In the genomic region with DNA sequence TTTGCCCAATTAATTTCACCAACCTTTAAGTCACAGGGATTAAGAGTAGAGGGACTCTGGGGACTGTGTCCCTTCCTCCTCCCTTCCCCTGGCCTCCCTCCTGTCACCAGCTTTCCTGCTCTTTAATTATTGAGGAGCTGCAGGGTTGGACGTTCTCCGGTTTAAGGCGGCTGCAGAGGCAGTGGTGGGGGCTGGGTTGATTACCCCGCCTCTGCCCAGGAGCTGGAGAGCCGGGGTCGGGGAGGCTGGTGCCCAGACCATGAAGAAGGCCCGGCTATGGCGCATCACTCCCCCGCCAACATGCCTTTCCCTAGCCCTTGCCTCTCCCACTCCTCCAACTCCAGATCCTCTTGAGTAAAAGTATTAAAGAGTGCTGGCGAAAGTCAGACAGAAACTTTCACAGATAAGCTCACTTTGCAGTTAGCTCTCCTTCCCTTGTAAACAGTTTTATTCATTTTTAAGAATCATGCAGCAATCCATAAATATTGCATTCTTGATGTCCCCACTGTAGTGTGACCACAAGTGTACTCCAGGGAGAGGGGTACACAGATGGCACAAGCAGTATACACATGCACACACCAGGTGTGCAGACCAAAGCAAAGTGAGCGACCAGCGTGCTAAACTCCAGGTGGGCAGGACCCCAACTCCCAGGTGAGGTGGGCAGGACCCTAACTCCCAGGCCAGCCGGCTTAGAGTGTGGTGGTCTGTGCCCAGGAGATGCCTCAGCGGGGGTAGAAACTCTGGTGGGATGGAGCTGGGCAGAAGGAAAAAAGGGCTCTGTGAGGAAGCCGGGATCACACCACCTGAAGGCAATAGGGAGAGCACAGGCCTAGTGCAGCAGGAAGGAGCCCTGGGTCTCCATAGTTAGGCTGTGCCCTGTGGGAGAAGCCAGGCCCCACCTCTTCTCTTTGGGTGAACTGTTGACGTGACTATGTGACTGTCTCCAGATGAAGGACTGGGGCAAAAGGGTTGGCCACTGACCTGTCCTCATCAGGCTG, we compare ENCODE assay signal across 1 cellular context.
TF ChIP-seq lines count a peak whose summit lies in the region.

No MANE protein-coding gene starts in this region.

TF ChIP-seq in HCT116, 20 proteins besides CTCF, POLR2A, EP300 and RAD21:
- no peak for TF ChIP-seq SIN3A (IDR thresholded peaks at IDR 0.05; ENCODE audit: low read depth)
- TF ChIP-seq SRF (IDR thresholded peaks at IDR 0.05; ENCODE audit: low read depth): no peak
- TF ChIP-seq EZH2phosphoT487 (IDR thresholded peaks at IDR 0.05; ENCODE audit: borderline replicate concordance): no peak
- no peak for TF ChIP-seq ZNF274 (IDR thresholded peaks at IDR 0.05; ENCODE audit: low read depth, low read length)
- no peak for TF ChIP-seq SP1 (IDR thresholded peaks at IDR 0.05; ENCODE audit: low read depth)
- no peak for TF ChIP-seq EZH2 (IDR thresholded peaks at IDR 0.05)
- TF ChIP-seq, protein P1, sequence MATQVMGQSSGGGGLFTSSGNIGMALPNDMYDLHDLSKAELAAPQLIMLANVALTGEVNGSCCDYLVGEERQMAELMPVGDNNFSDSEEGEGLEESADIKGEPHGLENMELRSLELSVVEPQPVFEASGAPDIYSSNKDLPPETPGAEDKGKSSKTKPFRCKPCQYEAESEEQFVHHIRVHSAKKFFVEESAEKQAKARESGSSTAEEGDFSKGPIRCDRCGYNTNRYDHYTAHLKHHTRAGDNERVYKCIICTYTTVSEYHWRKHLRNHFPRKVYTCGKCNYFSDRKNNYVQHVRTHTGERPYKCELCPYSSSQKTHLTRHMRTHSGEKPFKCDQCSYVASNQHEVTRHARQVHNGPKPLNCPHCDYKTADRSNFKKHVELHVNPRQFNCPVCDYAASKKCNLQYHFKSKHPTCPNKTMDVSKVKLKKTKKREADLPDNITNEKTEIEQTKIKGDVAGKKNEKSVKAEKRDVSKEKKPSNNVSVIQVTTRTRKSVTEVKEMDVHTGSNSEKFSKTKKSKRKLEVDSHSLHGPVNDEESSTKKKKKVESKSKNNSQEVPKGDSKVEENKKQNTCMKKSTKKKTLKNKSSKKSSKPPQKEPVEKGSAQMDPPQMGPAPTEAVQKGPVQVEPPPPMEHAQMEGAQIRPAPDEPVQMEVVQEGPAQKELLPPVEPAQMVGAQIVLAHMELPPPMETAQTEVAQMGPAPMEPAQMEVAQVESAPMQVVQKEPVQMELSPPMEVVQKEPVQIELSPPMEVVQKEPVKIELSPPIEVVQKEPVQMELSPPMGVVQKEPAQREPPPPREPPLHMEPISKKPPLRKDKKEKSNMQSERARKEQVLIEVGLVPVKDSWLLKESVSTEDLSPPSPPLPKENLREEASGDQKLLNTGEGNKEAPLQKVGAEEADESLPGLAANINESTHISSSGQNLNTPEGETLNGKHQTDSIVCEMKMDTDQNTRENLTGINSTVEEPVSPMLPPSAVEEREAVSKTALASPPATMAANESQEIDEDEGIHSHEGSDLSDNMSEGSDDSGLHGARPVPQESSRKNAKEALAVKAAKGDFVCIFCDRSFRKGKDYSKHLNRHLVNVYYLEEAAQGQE (IDR thresholded peaks at IDR 0.05; ENCODE audit: low read depth): no peak
- TF ChIP-seq EGR1 (IDR thresholded peaks at IDR 0.05; ENCODE audit: low read depth): no peak
- TF ChIP-seq ZFX (IDR thresholded peaks at IDR 0.05): no peak
- TF ChIP-seq, protein P2, sequence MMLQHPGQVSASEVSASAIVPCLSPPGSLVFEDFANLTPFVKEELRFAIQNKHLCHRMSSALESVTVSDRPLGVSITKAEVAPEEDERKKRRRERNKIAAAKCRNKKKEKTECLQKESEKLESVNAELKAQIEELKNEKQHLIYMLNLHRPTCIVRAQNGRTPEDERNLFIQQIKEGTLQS (IDR thresholded peaks at IDR 0.05): no peak
- TF ChIP-seq, protein P3, sequence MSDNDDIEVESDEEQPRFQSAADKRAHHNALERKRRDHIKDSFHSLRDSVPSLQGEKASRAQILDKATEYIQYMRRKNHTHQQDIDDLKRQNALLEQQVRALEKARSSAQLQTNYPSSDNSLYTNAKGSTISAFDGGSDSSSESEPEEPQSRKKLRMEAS (IDR thresholded peaks at IDR 0.05): no peak
- TF ChIP-seq POLR2AphosphoS5 (IDR thresholded peaks at IDR 0.05; ENCODE audit: low read depth, low read length): no peak
- no peak for TF ChIP-seq JUND (IDR thresholded peaks at IDR 0.05)
- no peak for TF ChIP-seq ELF1 (IDR thresholded peaks at IDR 0.05; ENCODE audit: borderline replicate concordance, low read depth)
- no peak for TF ChIP-seq CBX3 (IDR thresholded peaks at IDR 0.05; ENCODE audit: low read depth)
- TF ChIP-seq TCF7L2 (IDR thresholded peaks at IDR 0.05; ENCODE audit: borderline replicate concordance, extremely low read depth, insufficient read depth, insufficient read length): no peak
- TF ChIP-seq CEBPB (IDR thresholded peaks at IDR 0.05; ENCODE audit: low read depth): no peak
- TF ChIP-seq FOSL1 (IDR thresholded peaks at IDR 0.05; ENCODE audit: low read depth): no peak
- no peak for TF ChIP-seq YY1 (IDR thresholded peaks at IDR 0.05; ENCODE audit: extremely low read depth, insufficient replicate concordance, low read depth, low read length)
- TF ChIP-seq, protein P4, sequence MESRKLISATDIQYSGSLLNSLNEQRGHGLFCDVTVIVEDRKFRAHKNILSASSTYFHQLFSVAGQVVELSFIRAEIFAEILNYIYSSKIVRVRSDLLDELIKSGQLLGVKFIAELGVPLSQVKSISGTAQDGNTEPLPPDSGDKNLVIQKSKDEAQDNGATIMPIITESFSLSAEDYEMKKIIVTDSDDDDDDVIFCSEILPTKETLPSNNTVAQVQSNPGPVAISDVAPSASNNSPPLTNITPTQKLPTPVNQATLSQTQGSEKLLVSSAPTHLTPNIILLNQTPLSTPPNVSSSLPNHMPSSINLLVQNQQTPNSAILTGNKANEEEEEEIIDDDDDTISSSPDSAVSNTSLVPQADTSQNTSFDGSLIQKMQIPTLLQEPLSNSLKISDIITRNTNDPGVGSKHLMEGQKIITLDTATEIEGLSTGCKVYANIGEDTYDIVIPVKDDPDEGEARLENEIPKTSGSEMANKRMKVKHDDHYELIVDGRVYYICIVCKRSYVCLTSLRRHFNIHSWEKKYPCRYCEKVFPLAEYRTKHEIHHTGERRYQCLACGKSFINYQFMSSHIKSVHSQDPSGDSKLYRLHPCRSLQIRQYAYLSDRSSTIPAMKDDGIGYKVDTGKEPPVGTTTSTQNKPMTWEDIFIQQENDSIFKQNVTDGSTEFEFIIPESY (IDR thresholded peaks at IDR 0.05; ENCODE audit: extremely low read depth, insufficient replicate concordance, low read length): no peak
